Comparison of ENCODE assay signal across 24 cellular contexts in the genomic region with DNA sequence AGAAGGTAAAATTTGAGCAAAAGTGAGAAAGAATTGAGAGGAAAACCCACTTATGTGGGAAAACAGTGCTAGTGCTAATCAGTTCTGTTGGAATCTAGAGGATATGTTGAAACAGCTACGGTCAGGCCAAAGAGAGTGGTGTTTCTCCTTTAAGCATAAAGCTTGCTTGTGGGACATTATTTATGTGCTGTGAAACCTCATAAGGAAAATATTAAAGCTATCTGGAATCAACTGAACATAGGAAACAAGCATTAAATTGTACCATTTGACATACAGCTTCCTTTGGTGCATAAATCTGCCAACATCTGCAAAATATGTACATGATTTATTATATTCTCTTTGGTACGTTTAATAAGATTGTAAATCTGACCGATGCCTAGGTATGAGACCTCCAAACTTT.
"Had no signal": no experiment of that assay in that cellular context is flagged by ENCODE, and none has a peak within 500 bp of the region (broad histone marks: within the 10 kb centered on the region; RNA-seq: fewer than 3 reads in every experiment).

No MANE protein-coding gene starts in this region.

- H3K27ac ChIP-seq: body of pancreas, dorsolateral prefrontal cortex, tibial nerve, WERI-Rb-1 had no signal

- H3K4me3 Mint-ChIP-seq: activated naive CD8-positive, alpha-beta T cell; T-helper 17 cell had no signal

- DNase-seq: activated CD4-positive, alpha-beta T cell treated with anti-CD3 and anti-CD28 coated beads for 48 hours; activated CD4-positive, alpha-beta T cell treated with anti-CD3 and anti-CD28 coated beads, Interleukin-2, amount 50 U/mL, for 48 hours; activated CD8-positive, alpha-beta memory T cell treated with anti-CD3 and anti-CD28 coated beads for 24 hours; activated effector memory CD4-positive, alpha-beta T cell treated with Interleukin-2 at 50 U/mL for 16 hours; activated naive CD4-positive, alpha-beta T cell treated with Interleukin-2 at 50 U/mL for 16 hours; aorta; body of pancreas; dorsolateral prefrontal cortex; effector memory CD4-positive, alpha-beta T cell; erythroblast; heart right ventricle; left ventricle myocardium inferior; nucleus accumbens; stimulated activated CD4-positive, alpha-beta T cell treated with anti-CD3 and anti-CD28 coated beads, Interleukin-2, amount 100 ng/mL, for 24 hours; stimulated activated naive CD4-positive, alpha-beta T cell; T-helper 17 cell; T1000; WERI-Rb-1 had no signal

- H3K9me3 ChIP-seq: body of pancreas, heart right ventricle, left ventricle myocardium inferior, right atrium auricular region, tibial nerve had no signal

- H3K36me3 Mint-ChIP-seq: activated naive CD8-positive, alpha-beta T cell had no signal

- H3K4me3 ChIP-seq: body of pancreas, lung, smooth muscle cell had no signal

- H3K27me3 ChIP-seq: right atrium auricular region had no signal

- H3K36me3 ChIP-seq: heart right ventricle, left ventricle myocardium inferior, right atrium auricular region, tibial nerve, WERI-Rb-1 had no signal

- H3K27ac Mint-ChIP-seq: activated naive CD8-positive, alpha-beta T cell; T-helper 17 cell had no signal

- ATAC-seq: activated CD4-positive, CD25-positive, alpha-beta regulatory T cell treated with anti-CD3 and anti-CD28 coated beads, Interleukin-2, amount 50 U/mL, for 24 hours; body of pancreas; T-helper 17 cell had no signal
